Comparison of ENCODE assay signal across 11 cellular contexts in genomic region chr18:57353137-57353939, GRCh38. TPM values are rescaled to one million over a fixed set of nuclear protein-coding genes. Genes with fewer than 3 reads are reported as not detected.
DNase-seq lines count a peak whose midpoint lies in the region; ATAC-seq lines count a peak whose summit lies in the region.
"Had no signal": no experiment of that assay in that cellular context is flagged by ENCODE, and none has a peak within 500 bp of the region (broad histone marks: within the 10 kb centered on the region; RNA-seq: fewer than 3 reads in every experiment).

No MANE protein-coding gene starts in this region.

- H3K27ac ChIP-seq in mesendoderm (ENCODE audit: low read depth, low read length) (no peak overlapping the region), Karpas-422 (ENCODE audit: low read length) (no peak overlapping the region)
- H3K27ac ChIP-seq: heart right ventricle had no signal

- WGBS in mesendoderm (ENCODE audit: extremely low coverage, insufficient coverage, low lambda C conversion rate) = no CpG with 5 or more reads among the region's 61 CpGs

- H2AK5ac ChIP-seq in mesendoderm (ENCODE audit: low read length) = no peak overlapping the region

- no peak overlapping the region for H2BK120ac ChIP-seq in mesendoderm (ENCODE audit: low read depth, low read length)

- H3K79me2 ChIP-seq in mesendoderm (ENCODE audit: control insufficient read depth, insufficient read depth, low read length) = no peaks in the 10 kb centered on the region
- H3K79me2 ChIP-seq in Karpas-422 (ENCODE audit: low read length) = no peaks in the 10 kb centered on the region

- H3K4ac ChIP-seq in mesendoderm (ENCODE audit: low read depth, low read length) = no peak overlapping the region

- no peaks in the 10 kb centered on the region for H3K27me3 ChIP-seq in mesendoderm (ENCODE audit: insufficient read depth, low read length, poor library complexity)
- no peaks in the 10 kb centered on the region for H3K27me3 ChIP-seq in Karpas-422 (ENCODE audit: low read length)

- H2BK5ac ChIP-seq in mesendoderm (ENCODE audit: low read length) = no peak overlapping the region

- DNase-seq in DMS79 treated with DMSO at 0.1 percent for 48 hours (lab: John Stamatoyannopoulos, UW) (peak; percentile 85), NCI-H1930 (lab: John Stamatoyannopoulos, UW) (peak; percentile 73), cerebellum (ENCODE audit: low spot score) (peak; percentile 76), mesendoderm (peak; percentile 58), Karpas-422 (no peak)
- DNase-seq: activated gamma-delta T cell had no signal

- no peak overlapping the region for H2BK15ac ChIP-seq in mesendoderm (replicated peaks; ENCODE audit: low read depth)

- H2AFZ ChIP-seq in Karpas-422 (ENCODE audit: low read length) = no peak overlapping the region

- no peaks in the 10 kb centered on the region for H4K20me1 ChIP-seq in Karpas-422 (ENCODE audit: insufficient read depth, low read depth, low read length)

- H4K8ac ChIP-seq in mesendoderm (ENCODE audit: low read depth, low read length) = no peak overlapping the region

- no peaks in the 10 kb centered on the region for H3K79me1 ChIP-seq in mesendoderm (ENCODE audit: low read length)

- no peaks in the 10 kb centered on the region for H3K4me1 ChIP-seq in mesendoderm (ENCODE audit: control insufficient read depth, low read depth, low read length)
- no peaks in the 10 kb centered on the region for H3K4me1 ChIP-seq in Karpas-422 (ENCODE audit: low read length)

- H3K4me3 ChIP-seq in mesendoderm (ENCODE audit: low read length) = peak overlapping the region; percentile 50
- H3K4me3 ChIP-seq in Karpas-422 (ENCODE audit: low read length) = no peak overlapping the region
- H3K4me3 ChIP-seq: heart right ventricle had no signal

- no peak overlapping the region for H4K5ac ChIP-seq in mesendoderm (ENCODE audit: low read length)

- no peak overlapping the region for H3K23ac ChIP-seq in mesendoderm (ENCODE audit: low read length)

- ATAC-seq in GM18511 (IDR thresholded peaks at IDR 0.05; ENCODE audit: unreplicated experiment) (no peak), HG03175 (IDR thresholded peaks at IDR 0.05; ENCODE audit: unreplicated experiment) (no peak), GM21381 (IDR thresholded peaks at IDR 0.05; ENCODE audit: unreplicated experiment) (no peak)
- ATAC-seq: activated CD4-positive, alpha-beta T cell treated with anti-CD3 and anti-CD28 coated beads for 36 hours had no signal

- H3K18ac ChIP-seq in mesendoderm (ENCODE audit: low read length) = no peak overlapping the region

- H3K4me2 ChIP-seq in mesendoderm (ENCODE audit: low read length) (peak overlapping the region; percentile 28), Karpas-422 (ENCODE audit: low read depth, low read length, poor library complexity, severe bottlenecking) (no peak overlapping the region)

- H3K9me2 ChIP-seq in Karpas-422 (replicated peaks; ENCODE audit: insufficient read depth, low read length) = no peaks in the 10 kb centered on the region

- peak overlapping the region; percentile 2 for H3K9ac ChIP-seq in mesendoderm (ENCODE audit: low read length)
- H3K9ac ChIP-seq in Karpas-422 (ENCODE audit: low read length) = no peak overlapping the region

- H3K36me3 ChIP-seq in mesendoderm (ENCODE audit: control insufficient read depth, insufficient read depth, low read length) (no peaks in the 10 kb centered on the region), Karpas-422 (ENCODE audit: insufficient read depth, low read length) (no peaks in the 10 kb centered on the region)
- H3K36me3 ChIP-seq: heart right ventricle had no signal

- no peak overlapping the region for H3K56ac ChIP-seq in mesendoderm (ENCODE audit: low read length)

- no peaks in the 10 kb centered on the region for H3K9me3 ChIP-seq in Karpas-422 (ENCODE audit: low read length)
- H3K9me3 ChIP-seq: heart right ventricle had no signal

RNA-seq across cellular contexts. Expression of gene ST8SIA3, which starts 1.0 kb away (rescaled TPM):
- 32.3 TPM for total RNA-seq in cerebellum
- 4.2 TPM for polyA plus RNA-seq in mesendoderm (2013, experiment 1 of 2)
- polyA plus RNA-seq in mesendoderm (2013, experiment 2 of 2) = 4.0 TPM
- total RNA-seq in Karpas-422 (2014; rRNA removed; shearing (Covaris generic); ENCODE audit: low replicate concordance) = not detected in 2 replicates
- total RNA-seq: activated CD4-positive, alpha-beta T cell treated with anti-CD3 and anti-CD28 coated beads for 36 hours; heart right ventricle had no signal
- polyA plus RNA-seq: heart right ventricle had no signal

Comparison
In these comparisons a context has a peak if more than half of its experiments do, and no peak if none do; other contexts are left out.
1. RNA of gene ST8SIA3, which starts 1.0 kb away (total RNA-seq): 32.3 TPM in cerebellum (single experiment); not detected in Karpas-422; every median in the first group is over 10 times any median in the second.